Comparison of ENCODE assay signal across 13 cellular contexts in genomic region chr2:151032741-151033152, GRCh38.
DNase-seq lines count a peak whose midpoint lies in the region; ATAC-seq and TF ChIP-seq lines count a peak whose summit lies in the region.
"Had no signal": no experiment of that assay in that cellular context is flagged by ENCODE, and none has a peak within 500 bp of the region (broad histone marks: within the 10 kb centered on the region; RNA-seq: fewer than 3 reads in every experiment).

No MANE protein-coding gene starts in this region.

- H3K36me3 Mint-ChIP-seq in progenitor cell of endocrine pancreas (ENCODE audit: insufficient read depth): no peaks in the 10 kb centered on the region
- H3K36me3 Mint-ChIP-seq: activated CD8-positive, alpha-beta memory T cell treated with anti-CD3 and anti-CD28 coated beads, Interleukin-2, amount 10 ng/mL, durations not matched to agents 7 days and 5 days; activated naive CD8-positive, alpha-beta T cell treated with anti-CD3 and anti-CD28 coated beads, Interleukin-2, amount 10 ng/mL, durations not matched to agents 7 days and 5 days had no signal

- no peak for TF ChIP-seq POLR2A in gastroesophageal sphincter (IDR thresholded peaks at IDR 0.05)

- no peaks in the 10 kb centered on the region for H3K4me1 Mint-ChIP-seq in progenitor cell of endocrine pancreas (ENCODE audit: low read depth)

- DNase-seq in AG10803 (ENCODE audit: low read depth): peak; percentile 99
- peak; percentile 77 for DNase-seq in HT1080 (ENCODE audit: low read depth)
- peak; percentile 77 for DNase-seq in astrocyte of the spinal cord (ENCODE audit: low read depth, low spot score)
- no peak for DNase-seq in iPS-NIHi11 (ENCODE audit: low spot score)
- no peak for DNase-seq in progenitor cell of endocrine pancreas (ENCODE audit: low spot score, unreplicated experiment)
- DNase-seq: activated CD8-positive, alpha-beta memory T cell treated with anti-CD3 and anti-CD28 coated beads, Interleukin-2, amount 10 ng/mL, durations not matched to agents 7 days and 5 days; activated naive CD8-positive, alpha-beta T cell treated with anti-CD3 and anti-CD28 coated beads, Interleukin-2, amount 10 ng/mL, durations not matched to agents 7 days and 5 days; effector CD8-positive, alpha-beta T cell; right lobe of liver had no signal

- TF ChIP-seq EP300 in gastroesophageal sphincter (IDR thresholded peaks at IDR 0.05): no peak

- no peak overlapping the region for H3K27ac Mint-ChIP-seq in progenitor cell of endocrine pancreas
- H3K27ac Mint-ChIP-seq: activated CD8-positive, alpha-beta memory T cell treated with anti-CD3 and anti-CD28 coated beads, Interleukin-2, amount 10 ng/mL, durations not matched to agents 7 days and 5 days; activated naive CD8-positive, alpha-beta T cell treated with anti-CD3 and anti-CD28 coated beads, Interleukin-2, amount 10 ng/mL, durations not matched to agents 7 days and 5 days had no signal

- ATAC-seq in gastroesophageal sphincter (peak; percentile 44), GM19452 (IDR thresholded peaks at IDR 0.05; ENCODE audit: unreplicated experiment) (no peak), GM18861 (IDR thresholded peaks at IDR 0.05; ENCODE audit: unreplicated experiment) (no peak)
- ATAC-seq: activated CD8-positive, alpha-beta memory T cell treated with anti-CD3 and anti-CD28 coated beads, Interleukin-2, amount 10 ng/mL, durations not matched to agents 7 days and 5 days had no signal

- H3K9me3 Mint-ChIP-seq in progenitor cell of endocrine pancreas (ENCODE audit: low read depth): no peaks in the 10 kb centered on the region
- H3K9me3 Mint-ChIP-seq: activated naive CD8-positive, alpha-beta T cell treated with anti-CD3 and anti-CD28 coated beads, Interleukin-2, amount 10 ng/mL, durations not matched to agents 7 days and 5 days had no signal

- peaks cover 3 to 16% (median 3%) of the 10 kb centered on the region in 3 donors for H3K4me1 ChIP-seq in gastroesophageal sphincter
- H3K4me1 ChIP-seq: right lobe of liver had no signal

- H3K4me3 ChIP-seq in AG10803 (ENCODE audit: low read length) (no peak overlapping the region), astrocyte of the spinal cord (ENCODE audit: low read depth, low read length) (no peak overlapping the region), gastroesophageal sphincter (no peak overlapping the region)
- H3K4me3 ChIP-seq: right lobe of liver had no signal

- no peaks in the 10 kb centered on the region for H3K27me3 Mint-ChIP-seq in progenitor cell of endocrine pancreas

- no peaks in the 10 kb centered on the region for H3K36me3 ChIP-seq in gastroesophageal sphincter
- H3K36me3 ChIP-seq: right lobe of liver had no signal

- no peaks in the 10 kb centered on the region for H3K27me3 ChIP-seq in gastroesophageal sphincter
- H3K27me3 ChIP-seq: right lobe of liver had no signal

- WGBS in gastroesophageal sphincter (ENCODE audit: low coverage in 1 of 2), 2 donors: 0 to 10% methylated on average over 1 of the region's 2 CpGs

- H3K4me3 Mint-ChIP-seq in progenitor cell of endocrine pancreas (ENCODE audit: low read depth): no peak overlapping the region
- H3K4me3 Mint-ChIP-seq: activated CD8-positive, alpha-beta memory T cell treated with anti-CD3 and anti-CD28 coated beads, Interleukin-2, amount 10 ng/mL, durations not matched to agents 7 days and 5 days; activated naive CD8-positive, alpha-beta T cell treated with anti-CD3 and anti-CD28 coated beads, Interleukin-2, amount 10 ng/mL, durations not matched to agents 7 days and 5 days had no signal

- H3K9me3 ChIP-seq in gastroesophageal sphincter: no peaks in the 10 kb centered on the region
- H3K9me3 ChIP-seq: right lobe of liver had no signal

- in situ Hi-C loops in astrocyte of the spinal cord (cut with HindIII; ENCODE audit: low sequenced_read_pairs): no loop called here

- no peak for TF ChIP-seq CTCF in AG10803 (conservative IDR thresholded peaks at IDR 0.05; ENCODE audit: low read length)
- TF ChIP-seq CTCF in astrocyte of the spinal cord (IDR thresholded peaks at IDR 0.05; ENCODE audit: low read depth, low read length): no peak
- no peak for TF ChIP-seq CTCF in gastroesophageal sphincter (IDR thresholded peaks at IDR 0.05)
- no peak for TF ChIP-seq CTCF in progenitor cell of endocrine pancreas (IDR thresholded peaks at IDR 0.05; ENCODE audit: unreplicated experiment)

- no peak overlapping the region for H3K27ac ChIP-seq in gastroesophageal sphincter
- H3K27ac ChIP-seq: C4-2B, right lobe of liver had no signal

Comparison
In these comparisons a context has a peak if more than half of its experiments do, and no peak if none do; other contexts are left out.
1. DNase-seq: peak in AG10803 (single experiment), HT1080 (single experiment) and astrocyte of the spinal cord (single experiment); none in iPS-NIHi11 (single experiment) and progenitor cell of endocrine pancreas (single experiment).